In the genomic region with DNA sequence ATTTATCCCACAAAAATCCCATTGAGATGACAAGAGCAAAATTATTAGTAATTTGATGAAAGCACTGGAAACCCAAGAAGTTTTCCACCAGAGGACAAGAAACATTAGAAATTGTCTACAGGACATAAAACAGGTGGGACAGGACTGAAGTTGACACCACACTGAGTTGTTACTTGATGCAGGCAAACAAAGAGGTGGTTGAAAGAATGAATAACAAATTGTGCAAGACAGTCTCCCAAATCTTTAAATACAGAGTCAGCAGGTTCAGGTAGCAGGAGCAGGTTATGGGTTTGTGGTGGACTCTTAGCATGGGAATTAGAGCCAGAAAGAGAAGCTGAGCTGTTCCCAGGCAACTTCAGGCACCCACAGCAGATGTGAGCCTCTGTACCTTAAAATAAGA, we compare ENCODE assay signal across 20 cellular contexts.
"Had no signal": no experiment of that assay in that cellular context is flagged by ENCODE, and none has a peak within 500 bp of the region (broad histone marks: within the 10 kb centered on the region; RNA-seq: fewer than 3 reads in every experiment).

No MANE protein-coding gene starts in this region.

- H3K4me3 ChIP-seq: Peyer's patch, SJSA1, SK-N-MC had no signal

- H3K4me1 ChIP-seq: Peyer's patch, SJSA1 had no signal

- H3K36me3 ChIP-seq: Peyer's patch, SJSA1 had no signal

- H3K27me3 ChIP-seq: Peyer's patch, SJSA1 had no signal

- H3K27ac ChIP-seq: Peyer's patch, SJSA1, SK-N-MC had no signal

- H3K9me3 ChIP-seq: Peyer's patch, SJSA1 had no signal

- DNase-seq: KBM-7, MV-4-11, NCI-H1048, NCI-H1105, NCI-H1417, NCI-H1436 treated with DMSO at 0.1 percent for 48 hours, NCI-H1694, NCI-H187 treated with DMSO at 0.1 percent for 48 hours, NCI-H2029 treated with DMSO at 0.1 percent for 48 hours, NCI-H2171, NCI-H226, NCI-H446, NCI-H510A, NCI-H69, NCI-H774, Peyer's patch, Right ventricle myocardium superior, SIG-M5 had no signal
